8 cellular contexts compared by ENCODE assay signal in the genomic region with DNA sequence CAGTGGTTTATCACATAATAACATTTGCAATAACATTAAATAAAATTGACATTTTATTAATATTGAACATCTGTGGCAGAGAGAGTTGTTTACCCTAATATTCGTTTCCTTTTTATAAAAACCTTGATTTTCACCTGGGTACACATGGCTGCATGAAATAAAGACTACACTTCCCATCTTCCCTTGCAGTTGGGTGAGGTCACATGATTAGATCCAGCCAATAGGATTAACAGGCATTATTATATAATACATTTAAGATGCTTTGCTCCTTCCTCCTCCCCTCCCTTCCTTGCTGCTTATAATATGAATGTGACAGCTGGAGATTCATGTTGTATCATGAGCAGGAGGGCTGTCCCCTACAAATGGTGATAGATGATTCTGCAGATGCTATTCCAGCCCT.
DNase-seq lines count a peak whose midpoint lies in the region; ATAC-seq and TF ChIP-seq lines count a peak whose summit lies in the region.

No MANE protein-coding gene starts in this region.

- DNase-seq in PC-3 (peak; percentile 13), kidney glomerular epithelial cell (lab: John Stamatoyannopoulos, UW) (peak; percentile 1), osteoblast (ENCODE audit: insufficient read length, low spot score, missing footprints) (no peak), glomerular visceral epithelial cell (ENCODE audit: extremely low spot score) (no peak)
- DNase-seq in stimulated activated CD4-positive, alpha-beta T cell treated with anti-CD3 and anti-CD28 coated beads, Interleukin-4, amount 100 ng/mL, for 24 hours = no peak

- H3K4me1 ChIP-seq in PC-3 (ENCODE audit: insufficient read depth, low read length) (no peaks in the 10 kb centered on the region), osteoblast (ENCODE audit: insufficient read depth, low read length) (no peaks in the 10 kb centered on the region)

- no peaks in the 10 kb centered on the region for H3F3A ChIP-seq in PC-3 (ENCODE audit: low read length, unreplicated experiment)

- H2AFZ ChIP-seq in PC-3 (ENCODE audit: low read length) (no peak overlapping the region), osteoblast (ENCODE audit: low read length) (no peak overlapping the region)

- CTCF ChIA-PET in PC-3 (lab: Charles Lee) = no interaction called here

- H3K27me3 ChIP-seq in PC-3 (ENCODE audit: low read length) = no peaks in the 10 kb centered on the region
- no peaks in the 10 kb centered on the region for H3K27me3 ChIP-seq in osteoblast (ENCODE audit: insufficient read depth, low read length)

- intact Hi-C loops in PC-3 (cut with micrococcal nuclease) = no loop called here

- H3K4me3 ChIP-seq in PC-3 (ENCODE audit: low read length) (no peak overlapping the region), osteoblast (ENCODE audit: insufficient read depth, low read length) (no peak overlapping the region)

- H3K9ac ChIP-seq in PC-3 (ENCODE audit: low read length) = no peak overlapping the region

- H3K9me3 ChIP-seq in PC-3 (ENCODE audit: low read length) (no peaks in the 10 kb centered on the region), osteoblast (ENCODE audit: low read depth, low read length) (no peaks in the 10 kb centered on the region)

- H3K9me2 ChIP-seq in PC-3 (replicated peaks; ENCODE audit: low read length) = no peaks in the 10 kb centered on the region

- ATAC-seq in GM18519 (IDR thresholded peaks at IDR 0.05; ENCODE audit: low FRiP score, unreplicated experiment) (peak; percentile 50), HG02678 (IDR thresholded peaks at IDR 0.05; ENCODE audit: unreplicated experiment) (peak; percentile 72), PC-3 (no peak)
- no peak for ATAC-seq in activated CD4-positive, CD25-positive, alpha-beta regulatory T cell treated with anti-CD3 and anti-CD28 coated beads, Interleukin-2, amount 50 U/mL, for 24 hours

- H4K20me1 ChIP-seq in PC-3 (ENCODE audit: low read length) (no peaks in the 10 kb centered on the region), osteoblast (ENCODE audit: insufficient read depth, low read length) (no peaks in the 10 kb centered on the region)

- H3K4me2 ChIP-seq in PC-3 (ENCODE audit: low read length) (no peak overlapping the region), osteoblast (ENCODE audit: insufficient read depth, low read length) (no peak overlapping the region)

- H3K79me2 ChIP-seq in PC-3 (ENCODE audit: low read length) = no peaks in the 10 kb centered on the region
- H3K79me2 ChIP-seq in osteoblast (ENCODE audit: insufficient read depth, low read length) = no peaks in the 10 kb centered on the region

- BruUV-seq in PC-3 (replicated peaks; lab: Mats Ljungman, UMichigan) = no TSS peak

- no peaks in the 10 kb centered on the region for H3K36me3 ChIP-seq in PC-3 (ENCODE audit: low read depth, low read length)
- no peaks in the 10 kb centered on the region for H3K36me3 ChIP-seq in osteoblast (ENCODE audit: insufficient read depth, low read length)

- H3K27ac ChIP-seq in PC-3 (ENCODE audit: low read length) = no peak overlapping the region
- H3K27ac ChIP-seq in osteoblast (ENCODE audit: low read depth, low read length) = no peak overlapping the region

- POLR2A ChIA-PET in PC-3 (lab: Charles Lee; ENCODE audit: unreplicated experiment) = no interaction called here

- no peak for TF ChIP-seq CTCF in PC-3 (conservative IDR thresholded peaks at IDR 0.05; ENCODE audit: low read depth, low read length)
- TF ChIP-seq CTCF in osteoblast (IDR thresholded peaks at IDR 0.05; ENCODE audit: extremely low read depth, low read depth, low read length) = no peak

Comparison
In these comparisons a context has a peak if more than half of its experiments do, and no peak if none do; other contexts are left out.
1. ATAC-seq: peak in GM18519 (single experiment) and HG02678 (single experiment); none in PC-3 (single experiment) and activated CD4-positive, CD25-positive, alpha-beta regulatory T cell treated with anti-CD3 and anti-CD28 coated beads, Interleukin-2, amount 50 U/mL, for 24 hours (0 of 2).
2. DNase-seq: peak in PC-3 (single experiment) and kidney glomerular epithelial cell (single experiment); none in osteoblast (single experiment), stimulated activated CD4-positive, alpha-beta T cell treated with anti-CD3 and anti-CD28 coated beads, Interleukin-4, amount 100 ng/mL, for 24 hours (single experiment) and glomerular visceral epithelial cell (single experiment).